In the genomic region with DNA sequence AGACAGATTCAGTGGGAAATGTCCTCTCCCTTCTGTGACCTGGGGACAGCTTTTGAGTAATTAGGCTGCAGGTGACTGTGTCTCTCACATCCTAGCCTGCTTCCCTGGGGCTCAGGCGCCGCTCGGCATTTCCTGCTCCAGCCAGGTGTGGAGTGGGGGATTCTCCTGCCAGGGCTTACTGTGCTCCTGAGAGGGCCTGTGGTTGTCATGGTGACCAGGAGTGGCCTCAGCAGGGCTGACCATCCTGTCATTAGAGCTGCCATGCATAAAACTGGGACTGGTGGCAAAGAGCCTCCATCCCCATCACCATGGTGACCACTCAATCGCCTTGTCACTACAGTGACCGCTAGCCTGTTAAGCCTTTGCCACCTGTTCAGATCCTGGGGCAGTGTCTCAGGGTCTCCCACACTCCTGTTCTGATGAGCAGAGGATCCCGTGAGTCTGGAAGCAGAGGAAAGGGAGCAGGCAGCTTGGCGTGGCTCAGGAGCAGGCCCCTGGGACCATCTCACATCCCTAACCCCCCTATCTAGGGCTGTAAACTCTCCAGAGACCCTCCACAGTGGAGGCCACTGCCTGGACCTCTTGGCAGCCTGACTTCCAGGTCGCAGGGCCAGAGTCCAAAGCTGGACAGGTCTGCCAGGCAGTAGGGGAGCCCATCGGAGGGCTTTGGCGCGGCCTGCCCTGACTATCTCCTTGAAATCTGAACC, we compare ENCODE assay signal across 17 cellular contexts. TPM values are rescaled to one million over a fixed set of nuclear protein-coding genes. Genes with fewer than 3 reads are reported as not detected.
DNase-seq lines count a peak whose midpoint lies in the region; ATAC-seq, FAIRE-seq and TF ChIP-seq lines count a peak whose summit lies in the region.
"Had no signal": no experiment of that assay in that cellular context is flagged by ENCODE, and none has a peak within 500 bp of the region (broad histone marks: within the 10 kb centered on the region; RNA-seq: fewer than 3 reads in every experiment).

A gene (minus strand): TSS at position 154 of the 707 bp plus-strand sequence. CDS start 486 bp downstream, outside the sequence.

- no peak for DNase-seq in right cardiac atrium
- no peak for DNase-seq in heart left ventricle
- DNase-seq in NCI-H748 (lab: John Stamatoyannopoulos, UW; ENCODE audit: unreplicated experiment), result peak; percentile 99
- DNase-seq in upper lobe of right lung, result peak; percentile 43
- DNase-seq in activated T-cell treated with anti-CD3 and anti-CD28 coated beads, Interleukin-2, amount 50 U/mL, for 72 hours, result no peak
- DNase-seq in activated naive CD4-positive, alpha-beta T cell treated with anti-CD3 and anti-CD28 coated beads, Interleukin-2, amount 50 U/mL, for 16 hours, result no peak
- DNase-seq: activated CD4-positive, alpha-beta T cell treated with anti-CD3 and anti-CD28 coated beads, Interleukin-2, amount 10 ng/mL, durations not matched to agents 7 days and 5 days; activated T-cell treated with anti-CD3 and anti-CD28 coated beads, Interleukin-2, amount 50 U/mL, for 48 hours; colonic mucosa; left lung; NCI-H526; spleen had no signal

- H3K36me3 Mint-ChIP-seq in activated T-cell treated with anti-CD3 and anti-CD28 coated beads, Interleukin-2, amount 50 U/mL, for 72 hours (ENCODE audit: insufficient read depth in 2 of 2), result no peaks in the 10 kb centered on the region

- no peak within 1 kb of the TSS for H3K27ac Mint-ChIP-seq in activated T-cell treated with anti-CD3 and anti-CD28 coated beads, Interleukin-2, amount 50 U/mL, for 72 hours
- H3K27ac Mint-ChIP-seq: activated CD4-positive, alpha-beta T cell treated with anti-CD3 and anti-CD28 coated beads, Interleukin-2, amount 10 ng/mL, durations not matched to agents 7 days and 5 days had no signal

- peaks cover 8% of the 10 kb centered on the region for H3K27me3 Mint-ChIP-seq in activated T-cell treated with anti-CD3 and anti-CD28 coated beads, Interleukin-2, amount 50 U/mL, for 72 hours (ENCODE audit: low read depth)

- H3K36me3 ChIP-seq in heart left ventricle (no peaks in the 10 kb centered on the region), upper lobe of right lung (no peaks in the 10 kb centered on the region)
- H3K36me3 ChIP-seq: colonic mucosa, esophagus muscularis mucosa, HAP-1, left lung, spleen had no signal

- no peaks in the 10 kb centered on the region for H3K27me3 ChIP-seq in right cardiac atrium (ENCODE audit: control insufficient read depth, insufficient read depth)
- H3K27me3 ChIP-seq in heart left ventricle, result peaks cover 0 to 21% (median 0%) of the 10 kb centered on the region in 9 donors
- no peaks in the 10 kb centered on the region for H3K27me3 ChIP-seq in upper lobe of right lung
- H3K27me3 ChIP-seq: colonic mucosa had no signal

- H3K27ac ChIP-seq in right cardiac atrium (ENCODE audit: low read length), result no peak within 1 kb of the TSS
- H3K27ac ChIP-seq in heart left ventricle, result no peak within 1 kb of the TSS
- H3K27ac ChIP-seq in upper lobe of right lung, result no peak within 1 kb of the TSS
- H3K27ac ChIP-seq: colonic mucosa, esophagus muscularis mucosa, left lung, spleen had no signal

- peak; percentile 95 for FAIRE-seq in islet of Langerhans (lab: Jason Lieb, UNC)

- TF ChIP-seq CTCF in heart left ventricle (IDR thresholded peaks at IDR 0.05), result no peak
- no peak for TF ChIP-seq CTCF in upper lobe of right lung (IDR thresholded peaks at IDR 0.05)

- H3K4me3 Mint-ChIP-seq in activated T-cell treated with anti-CD3 and anti-CD28 coated beads, Interleukin-2, amount 50 U/mL, for 72 hours, result no peak within 1 kb of the TSS
- H3K4me3 Mint-ChIP-seq: activated CD4-positive, alpha-beta T cell treated with anti-CD3 and anti-CD28 coated beads, Interleukin-2, amount 10 ng/mL, durations not matched to agents 7 days and 5 days had no signal

- intact Hi-C loops in right cardiac atrium (cut with DNase I) (loop anchor here in 1 of 4 donors (5.0 kb wide), 1 partner anchor 117 kb away; no protein-coding TSS in a partner anchor), heart left ventricle (cut with DNase I) (no loop called here), upper lobe of right lung (cut with DNase I) (no loop called here)

- WGBS in right cardiac atrium, result 79% methylated on average over 11 of the region's 11 CpGs
- 75 to 88% (median 81%) methylated on average over 10 to 11 of the region's 11 CpGs for WGBS in heart left ventricle, 4 donors

- no peaks in the 10 kb centered on the region for H3K9me3 Mint-ChIP-seq in activated T-cell treated with anti-CD3 and anti-CD28 coated beads, Interleukin-2, amount 50 U/mL, for 72 hours
- H3K9me3 Mint-ChIP-seq: activated CD4-positive, alpha-beta T cell treated with anti-CD3 and anti-CD28 coated beads, Interleukin-2, amount 10 ng/mL, durations not matched to agents 7 days and 5 days; nephron had no signal

- H3K4me1 ChIP-seq in right cardiac atrium (ENCODE audit: control insufficient read depth, insufficient read depth, low read length) (no peaks in the 10 kb centered on the region), heart left ventricle (no peaks in the 10 kb centered on the region), upper lobe of right lung (no peaks in the 10 kb centered on the region)
- H3K4me1 ChIP-seq: colonic mucosa, esophagus muscularis mucosa, HAP-1, left lung, spleen had no signal

- ATAC-seq in right cardiac atrium (no peak), heart left ventricle (no peak), upper lobe of right lung (no peak), GM19463 (IDR thresholded peaks at IDR 0.05; ENCODE audit: unreplicated experiment) (no peak)
- no peak for ATAC-seq in activated T-cell treated with anti-CD3 and anti-CD28 coated beads, Interleukin-2, amount 50 U/mL, for 72 hours (replicated peaks in 1 of 2)
- ATAC-seq: left lung had no signal

- H3K9me3 ChIP-seq in right cardiac atrium (ENCODE audit: control insufficient read depth, low read length), result no peaks in the 10 kb centered on the region
- no peaks in the 10 kb centered on the region for H3K9me3 ChIP-seq in heart left ventricle
- H3K9me3 ChIP-seq in upper lobe of right lung, result no peaks in the 10 kb centered on the region
- H3K9me3 ChIP-seq: colonic mucosa, esophagus muscularis mucosa, HAP-1, left lung, spleen had no signal

- no peak within 1 kb of the TSS for H3K4me3 ChIP-seq in right cardiac atrium (ENCODE audit: low read length)
- H3K4me3 ChIP-seq in heart left ventricle, result no peak within 1 kb of the TSS
- H3K4me3 ChIP-seq in upper lobe of right lung, result no peak within 1 kb of the TSS
- H3K4me3 ChIP-seq: colonic mucosa, esophagus muscularis mucosa, HAP-1, left lung, spleen had no signal

- peaks cover 9% of the 10 kb centered on the region for H3K4me1 Mint-ChIP-seq in activated T-cell treated with anti-CD3 and anti-CD28 coated beads, Interleukin-2, amount 50 U/mL, for 72 hours (ENCODE audit: low read depth)
- H3K4me1 Mint-ChIP-seq: activated CD4-positive, alpha-beta T cell treated with anti-CD3 and anti-CD28 coated beads, Interleukin-2, amount 10 ng/mL, durations not matched to agents 7 days and 5 days had no signal

- no peak for TF ChIP-seq POLR2A in heart left ventricle (IDR thresholded peaks at IDR 0.05)

RNA-seq across cellular contexts. Expression of the gene that starts here (rescaled TPM):
- total RNA-seq in right cardiac atrium, result 10 to 100 TPM in 3 of 4 donors, 1 to 10 TPM in 1; 7.4 to 12.9 (median 11.6) TPM
- 17.4 TPM for polyA plus RNA-seq in right cardiac atrium
- total RNA-seq in heart left ventricle, result 1 to 10 TPM in 6 of 9 donors, under 1 TPM in 3; 0.54 to 3.3 (median 1.3) TPM
- 1 to 10 TPM; 3.6 to 5.7 TPM for polyA plus RNA-seq in heart left ventricle
- total RNA-seq in upper lobe of right lung, result 0.23 TPM
- total RNA-seq in activated T-cell treated with anti-CD3 and anti-CD28 coated beads, Interleukin-2, amount 50 U/mL, for 72 hours, result 1 to 10 TPM in 1 of 2 donors, under 1 TPM in 1; 0.67 to 1.3 TPM
- total RNA-seq: activated CD4-positive, alpha-beta T cell treated with anti-CD3 and anti-CD28 coated beads, Interleukin-2, amount 10 ng/mL, durations not matched to agents 7 days and 5 days had no signal

Comparison
In these comparisons a context has a peak if more than half of its experiments do, and no peak if none do; other contexts are left out.
1. Peak in DNase-seq in upper lobe of right lung; RNA of the gene not detected or under 1 TPM.